8 cellular contexts compared by ENCODE assay signal in genomic region chr3:38346584-38347410, GRCh38. TPM values are rescaled to one million over a fixed set of nuclear protein-coding genes. Genes with fewer than 3 reads are reported as not detected.
A peak's percentile ranks its signal among the peaks of the same experiment; 100 is the strongest.
DNase-seq lines count a peak whose midpoint lies in the region; ATAC-seq and TF ChIP-seq lines count a peak whose summit lies in the region.

XYLB (plus strand) TSS chr3:38346785; CDS start chr3:38346869, 84 bp downstream.

- peak; percentile 94 for TF ChIP-seq CTCF in AG04449 (IDR thresholded peaks at IDR 0.05; ENCODE audit: insufficient read depth, low read length, missing control alignments)
- peak; percentile 71 for TF ChIP-seq CTCF in choroid plexus epithelial cell (conservative IDR thresholded peaks at IDR 0.05; ENCODE audit: low read depth, low read length)

- CTCF ChIA-PET in AG04449 (lab: Yijun Ruan, JAX): interaction anchor here (0.5 to 4.7 kb wide), 60 partner anchors 8 to 373 kb away, joined by 3 to 95 read pairs (median 5); partner anchors contain the start of genes ACAA1, EXOG and MYD88

- ATAC-seq in GM18508 (IDR thresholded peaks at IDR 0.05; ENCODE audit: insufficient read depth, unreplicated experiment) (peak; percentile 73), HG02973 (IDR thresholded peaks at IDR 0.05; ENCODE audit: unreplicated experiment) (peak; percentile 99), left lobe of liver (peak; percentile 90)

- H3K4me3 ChIP-seq in AG04449 (ENCODE audit: low read depth, low read length) (peak within 1 kb of the TSS; percentile 84), choroid plexus epithelial cell (ENCODE audit: low read depth, low read length) (peak within 1 kb of the TSS; percentile 96)

- POLR2A ChIA-PET in AG04449 (lab: Yijun Ruan, JAX): interaction anchor here (1.0 kb wide), 1 partner anchor 182 kb away, joined by 4 read pairs; the partner anchor contains the start of gene OXSR1

- DNase-seq in AG04449 (ENCODE audit: low read depth, low spot score) (no peak), NCI-H2196 (lab: John Stamatoyannopoulos, UW; ENCODE audit: unreplicated experiment) (peak; percentile 74), choroid plexus epithelial cell (ENCODE audit: low read depth) (peak; percentile 84), left lobe of liver (ENCODE audit: low spot score) (peak; percentile 96)
- DNase-seq in activated CD4-positive, alpha-beta T cell treated with anti-CD3 and anti-CD28 coated beads for 1 hour: peak; percentile 55
- peak; percentile 79 to 88 for DNase-seq in stimulated activated CD4-positive, alpha-beta T cell treated with anti-CD3 and anti-CD28 coated beads, Interleukin-2, amount 100 ng/mL, for 24 hours

RNA-seq across cellular contexts. Expression of gene XYLB, which starts in this region (rescaled TPM):
- 45.8 TPM for total RNA-seq in left lobe of liver
